1 cellular context compared by ENCODE assay signal in the genomic region with DNA sequence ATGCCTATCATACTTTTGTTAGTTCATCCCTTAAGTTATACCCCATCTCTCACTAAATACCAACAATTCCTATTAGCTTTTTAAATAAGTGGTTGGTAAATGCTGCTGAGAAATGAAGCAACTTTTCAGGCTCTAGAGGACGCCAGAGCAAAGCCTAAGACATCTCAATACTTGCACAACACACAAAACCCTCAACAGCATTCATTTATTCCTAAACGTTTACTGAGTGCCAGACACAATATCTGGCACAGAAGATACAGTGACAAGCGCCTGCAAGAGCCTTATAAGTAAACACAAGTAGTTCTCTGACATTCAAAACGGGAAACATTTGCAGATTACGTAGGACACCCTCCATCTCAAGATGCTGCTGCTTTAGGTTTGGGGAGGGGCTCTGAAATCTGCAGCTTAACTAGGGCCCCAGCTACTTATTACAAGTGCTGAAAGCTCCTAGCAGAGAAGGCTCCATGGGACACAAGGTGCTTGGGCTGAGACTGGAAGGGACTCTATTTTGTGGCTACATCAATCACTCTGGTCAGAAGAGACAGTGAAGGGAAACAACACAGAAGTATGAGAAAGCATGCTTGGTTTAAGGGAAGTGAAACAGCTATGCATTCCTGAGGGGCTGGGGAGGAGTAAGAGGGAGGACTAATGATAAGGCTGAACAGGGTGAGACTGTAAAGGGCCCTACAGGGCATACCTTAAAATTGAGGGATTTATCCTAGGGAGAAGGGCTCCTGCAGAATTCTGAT.
TF ChIP-seq lines count a peak whose summit lies in the region.

No MANE protein-coding gene starts in this region.

TF ChIP-seq in K562, 482 proteins besides CTCF, POLR2A, EP300 and RAD21 (continued from another document):
- TF ChIP-seq CEBPG (CRISPR knock-in tag; IDR thresholded peaks at IDR 0.05), result no peak
- peak in 1 of 2 experiments; percentile 42; a peak in 2 of 4 replicates for TF ChIP-seq CEBPG (tag; conservative IDR thresholded peaks at IDR 0.05 in 1 of 2, IDR thresholded peaks at IDR 0.05 in 1 of 2)
- TF ChIP-seq CBFB (CRISPR knock-in tag; IDR thresholded peaks at IDR 0.05), result no peak
- no peak for TF ChIP-seq HNRNPLL (IDR thresholded peaks at IDR 0.05; ENCODE audit: low read depth, low read length, poor library complexity, severe bottlenecking)
- no peak for TF ChIP-seq POLR3G (IDR thresholded peaks at IDR 0.05; ENCODE audit: extremely low read depth, insufficient read length, insufficient replicate concordance)
- TF ChIP-seq MLX (CRISPR knock-in tag; conservative IDR thresholded peaks at IDR 0.05), result no peak
- TF ChIP-seq ARID1B (IDR thresholded peaks at IDR 0.05), result no peak
